ENCODE assay signal across 1 cellular context in the genomic region with DNA sequence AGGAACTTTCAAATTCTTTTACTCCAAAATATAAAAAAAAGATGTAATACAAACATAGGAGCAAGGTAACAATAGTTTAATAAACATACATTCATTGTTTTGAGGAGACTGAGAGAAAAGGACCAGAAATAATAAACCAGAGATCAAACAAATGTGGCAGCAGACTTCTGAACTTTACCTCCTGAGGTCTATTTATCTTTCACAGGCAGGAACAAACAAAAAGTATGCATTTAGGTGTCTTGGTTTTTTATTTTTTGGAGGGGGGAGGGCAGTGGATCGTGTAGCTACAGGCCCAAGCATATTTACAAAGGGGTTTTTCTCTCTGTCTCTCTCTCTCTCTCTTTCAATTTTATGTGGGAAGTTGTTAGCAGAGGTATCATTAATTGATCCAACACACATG.
TF ChIP-seq lines count a peak whose summit lies in the region.

No MANE protein-coding gene starts in this region.

TF ChIP-seq in GM23338, 12 proteins besides CTCF, POLR2A, EP300 and RAD21 (continued from another document):
- TF ChIP-seq, protein P1, sequence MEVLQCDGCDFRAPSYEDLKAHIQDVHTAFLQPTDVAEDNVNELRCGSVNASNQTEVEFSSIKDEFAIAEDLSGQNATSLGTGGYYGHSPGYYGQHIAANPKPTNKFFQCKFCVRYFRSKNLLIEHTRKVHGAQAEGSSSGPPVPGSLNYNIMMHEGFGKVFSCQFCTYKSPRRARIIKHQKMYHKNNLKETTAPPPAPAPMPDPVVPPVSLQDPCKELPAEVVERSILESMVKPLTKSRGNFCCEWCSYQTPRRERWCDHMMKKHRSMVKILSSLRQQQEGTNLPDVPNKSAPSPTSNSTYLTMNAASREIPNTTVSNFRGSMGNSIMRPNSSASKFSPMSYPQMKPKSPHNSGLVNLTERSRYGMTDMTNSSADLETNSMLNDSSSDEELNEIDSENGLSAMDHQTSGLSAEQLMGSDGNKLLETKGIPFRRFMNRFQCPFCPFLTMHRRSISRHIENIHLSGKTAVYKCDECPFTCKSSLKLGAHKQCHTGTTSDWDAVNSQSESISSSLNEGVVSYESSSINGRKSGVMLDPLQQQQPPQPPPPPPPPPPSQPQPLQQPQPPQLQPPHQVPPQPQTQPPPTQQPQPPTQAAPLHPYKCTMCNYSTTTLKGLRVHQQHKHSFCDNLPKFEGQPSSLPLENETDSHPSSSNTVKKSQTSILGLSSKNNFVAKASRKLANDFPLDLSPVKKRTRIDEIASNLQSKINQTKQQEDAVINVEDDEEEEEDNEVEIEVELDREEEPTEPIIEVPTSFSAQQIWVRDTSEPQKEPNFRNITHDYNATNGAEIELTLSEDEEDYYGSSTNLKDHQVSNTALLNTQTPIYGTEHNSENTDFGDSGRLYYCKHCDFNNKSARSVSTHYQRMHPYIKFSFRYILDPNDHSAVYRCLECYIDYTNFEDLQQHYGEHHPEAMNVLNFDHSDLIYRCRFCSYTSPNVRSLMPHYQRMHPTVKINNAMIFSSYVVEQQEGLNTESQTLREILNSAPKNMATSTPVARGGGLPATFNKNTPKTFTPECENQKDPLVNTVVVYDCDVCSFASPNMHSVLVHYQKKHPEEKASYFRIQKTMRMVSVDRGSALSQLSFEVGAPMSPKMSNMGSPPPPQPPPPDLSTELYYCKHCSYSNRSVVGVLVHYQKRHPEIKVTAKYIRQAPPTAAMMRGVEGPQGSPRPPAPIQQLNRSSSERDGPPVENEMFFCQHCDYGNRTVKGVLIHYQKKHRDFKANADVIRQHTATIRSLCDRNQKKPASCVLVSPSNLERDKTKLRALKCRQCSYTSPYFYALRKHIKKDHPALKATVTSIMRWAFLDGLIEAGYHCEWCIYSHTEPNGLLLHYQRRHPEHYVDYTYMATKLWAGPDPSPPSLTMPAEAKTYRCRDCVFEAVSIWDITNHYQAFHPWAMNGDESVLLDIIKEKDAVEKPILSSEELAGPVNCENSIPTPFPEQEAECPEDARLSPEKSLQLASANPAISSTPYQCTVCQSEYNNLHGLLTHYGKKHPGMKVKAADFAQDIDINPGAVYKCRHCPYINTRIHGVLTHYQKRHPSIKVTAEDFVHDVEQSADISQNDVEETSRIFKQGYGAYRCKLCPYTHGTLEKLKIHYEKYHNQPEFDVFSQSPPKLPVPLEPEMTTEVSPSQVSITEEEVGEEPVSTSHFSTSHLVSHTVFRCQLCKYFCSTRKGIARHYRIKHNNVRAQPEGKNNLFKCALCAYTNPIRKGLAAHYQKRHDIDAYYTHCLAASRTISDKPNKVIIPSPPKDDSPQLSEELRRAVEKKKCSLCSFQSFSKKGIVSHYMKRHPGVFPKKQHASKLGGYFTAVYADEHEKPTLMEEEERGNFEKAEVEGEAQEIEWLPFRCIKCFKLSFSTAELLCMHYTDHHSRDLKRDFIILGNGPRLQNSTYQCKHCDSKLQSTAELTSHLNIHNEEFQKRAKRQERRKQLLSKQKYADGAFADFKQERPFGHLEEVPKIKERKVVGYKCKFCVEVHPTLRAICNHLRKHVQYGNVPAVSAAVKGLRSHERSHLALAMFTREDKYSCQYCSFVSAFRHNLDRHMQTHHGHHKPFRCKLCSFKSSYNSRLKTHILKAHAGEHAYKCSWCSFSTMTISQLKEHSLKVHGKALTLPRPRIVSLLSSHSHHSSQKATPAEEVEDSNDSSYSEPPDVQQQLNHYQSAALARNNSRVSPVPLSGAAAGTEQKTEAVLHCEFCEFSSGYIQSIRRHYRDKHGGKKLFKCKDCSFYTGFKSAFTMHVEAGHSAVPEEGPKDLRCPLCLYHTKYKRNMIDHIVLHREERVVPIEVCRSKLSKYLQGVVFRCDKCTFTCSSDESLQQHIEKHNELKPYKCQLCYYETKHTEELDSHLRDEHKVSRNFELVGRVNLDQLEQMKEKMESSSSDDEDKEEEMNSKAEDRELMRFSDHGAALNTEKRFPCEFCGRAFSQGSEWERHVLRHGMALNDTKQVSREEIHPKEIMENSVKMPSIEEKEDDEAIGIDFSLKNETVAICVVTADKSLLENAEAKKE (CRISPR knock-in tag; IDR thresholded peaks at IDR 0.05): no peak
